Comparison of ENCODE assay signal across 10 cellular contexts in genomic region chr1:101051688-101052638, GRCh38. TPM values are rescaled to one million over a fixed set of nuclear protein-coding genes. Genes with fewer than 3 reads are reported as not detected.
DNase-seq lines count a peak whose midpoint lies in the region; ATAC-seq, FAIRE-seq and TF ChIP-seq lines count a peak whose summit lies in the region.
"Had no signal": no experiment of that assay in that cellular context is flagged by ENCODE, and none has a peak within 500 bp of the region (broad histone marks: within the 10 kb centered on the region; RNA-seq: fewer than 3 reads in every experiment).

No MANE protein-coding gene starts in this region.

- H3K4me1 ChIP-seq in thyroid gland = no peaks in the 10 kb centered on the region
- H3K4me1 ChIP-seq: lower lobe of right lung had no signal

- no peak for TF ChIP-seq CTCF in D721Med (IDR thresholded peaks at IDR 0.05; ENCODE audit: insufficient read depth, missing control alignments)
- no peak for TF ChIP-seq CTCF in thyroid gland (IDR thresholded peaks at IDR 0.05)

- no peaks in the 10 kb centered on the region for H3K36me3 ChIP-seq in thyroid gland
- H3K36me3 ChIP-seq: lower lobe of right lung had no signal

- no peak for DNase-seq in D721Med (ENCODE audit: insufficient read length, low spot score)
- DNase-seq in NCI-H82 (lab: John Stamatoyannopoulos, UW) = peak; percentile 82
- no peak for DNase-seq in thyroid gland
- no peak for DNase-seq in SIG-M5 treated with dmso at 0.1 percent for 504 hours (lab: John Stamatoyannopoulos, UW; ENCODE audit: unreplicated experiment)
- DNase-seq in stimulated activated CD4-positive, alpha-beta T cell treated with anti-CD3 and anti-CD28 coated beads, Interleukin-12 subunit alpha, Interleukin-12 subunit beta, amount 100 ng/mL, for 4 hours = no peak
- DNase-seq in inferior parietal cortex (ENCODE audit: extremely low spot score) = no peak
- DNase-seq: lower lobe of right lung had no signal

- WGBS in thyroid gland, 2 donors = 54 to 55% methylated on average over 3 of the region's 3 CpGs

- H3K4me3 ChIP-seq in thyroid gland (replicated peaks in 1 of 3) = no peak overlapping the region
- H3K4me3 ChIP-seq: lower lobe of right lung had no signal

- H3K27ac ChIP-seq in thyroid gland = no peak overlapping the region
- H3K27ac ChIP-seq: lower lobe of right lung had no signal

- intact Hi-C loops in thyroid gland (cut with DNase I) = no loop called here

- ATAC-seq in GM19025 (IDR thresholded peaks at IDR 0.05; ENCODE audit: low read depth, unreplicated experiment) = peak; percentile 92
- ATAC-seq in HG02852 (IDR thresholded peaks at IDR 0.05; ENCODE audit: unreplicated experiment) = peak; percentile 87
- ATAC-seq: lower lobe of right lung had no signal

- H3K27me3 ChIP-seq in thyroid gland = no peaks in the 10 kb centered on the region

- TF ChIP-seq POLR2A in thyroid gland (IDR thresholded peaks at IDR 0.05) = no peak

- H3K9me3 ChIP-seq in thyroid gland = no peaks in the 10 kb centered on the region
- H3K9me3 ChIP-seq: lower lobe of right lung had no signal

- peak; percentile 38 for FAIRE-seq in D721Med (lab: Jason Lieb, UNC)
- FAIRE-seq: HTR-8/SVneo had no signal

RNA-seq across cellular contexts. Expression of gene DPH5, which starts 26.4 kb away (rescaled TPM):
- 10 to 100 TPM; 13.8 to 32.8 (median 23.6) TPM for total RNA-seq in thyroid gland
